17 cellular contexts compared by ENCODE assay signal in the genomic region with DNA sequence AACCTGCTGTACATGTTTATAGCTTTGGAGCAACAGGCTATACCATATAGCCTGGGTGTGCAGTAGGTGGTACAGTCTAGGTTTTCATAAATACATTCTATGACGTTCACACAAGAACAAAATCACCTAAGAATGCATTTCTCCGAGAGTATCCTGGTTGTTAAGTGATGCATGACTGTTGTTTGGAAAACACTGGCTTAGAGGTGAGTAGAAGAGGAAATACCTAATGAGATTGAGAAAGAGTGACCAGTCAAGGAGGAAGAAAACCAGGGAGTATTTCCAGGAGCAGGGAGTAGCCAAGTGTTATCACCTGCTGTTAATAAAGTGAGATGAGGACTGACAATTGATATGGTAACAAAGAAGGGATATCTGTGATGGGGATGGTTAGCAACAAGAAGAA. TPM values are rescaled to one million over a fixed set of nuclear protein-coding genes. Genes with fewer than 3 reads are reported as not detected.
DNase-seq lines count a peak whose midpoint lies in the region; ATAC-seq and TF ChIP-seq lines count a peak whose summit lies in the region.
"Had no signal": no experiment of that assay in that cellular context is flagged by ENCODE, and none has a peak within 500 bp of the region (broad histone marks: within the 10 kb centered on the region; RNA-seq: fewer than 3 reads in every experiment).

No MANE protein-coding gene starts in this region.

- H3K36me3 ChIP-seq in lower lobe of right lung (no peaks in the 10 kb centered on the region), body of pancreas (replicated peaks in 1 of 2; ENCODE audit: insufficient read depth in 1 of 2, low read depth in 2 of 2) (no peaks in the 10 kb centered on the region)

- TF ChIP-seq CTCF in CD4-positive, alpha-beta T cell (IDR thresholded peaks at IDR 0.05): no peak
- TF ChIP-seq CTCF in brain (conservative IDR thresholded peaks at IDR 0.05) (no peak), nephron progenitor cell (IDR thresholded peaks at IDR 0.05) (no peak), type B pancreatic cell (conservative IDR thresholded peaks at IDR 0.05) (no peak), lower lobe of right lung (IDR thresholded peaks at IDR 0.05) (no peak), body of pancreas (IDR thresholded peaks at IDR 0.05) (no peak)

- H3K36me3 Mint-ChIP-seq in CD4-positive, alpha-beta T cell (ENCODE audit: low read depth): peaks cover 36% of the 10 kb centered on the region
- H3K36me3 Mint-ChIP-seq in brain (peaks cover 30% of the 10 kb centered on the region), nephron progenitor cell (ENCODE audit: low read depth) (peaks cover 38% of the 10 kb centered on the region), type B pancreatic cell (peaks cover 17% of the 10 kb centered on the region)

- H3K4me3 ChIP-seq in lower lobe of right lung (no peak overlapping the region), body of pancreas (no peak overlapping the region)
- H3K4me3 ChIP-seq: GM23338 had no signal

- CTCF ChIA-PET in CD4-positive, alpha-beta T cell (lab: Charles Lee): no interaction called here

- peaks cover 3% of the 10 kb centered on the region for H3K9me3 Mint-ChIP-seq in CD4-positive, alpha-beta T cell
- H3K9me3 Mint-ChIP-seq in brain (peaks cover 12 to 24% (median 15%) of the 10 kb centered on the region in 5 experiments), nephron progenitor cell (peaks cover 63% of the 10 kb centered on the region), type B pancreatic cell (peaks cover 7% of the 10 kb centered on the region)

- peak overlapping the region; percentile 26 for H3K4me3 Mint-ChIP-seq in CD4-positive, alpha-beta T cell
- peak overlapping the region in 3 of 5 experiments; percentile 11 to 34 (median 13) for H3K4me3 Mint-ChIP-seq in brain
- H3K4me3 Mint-ChIP-seq in nephron progenitor cell: peak overlapping the region; percentile 34
- peak overlapping the region; percentile 25 for H3K4me3 Mint-ChIP-seq in type B pancreatic cell
- H3K4me3 Mint-ChIP-seq: GM23338 had no signal

- H3K4me1 ChIP-seq in lower lobe of right lung (peaks cover 17% of the 10 kb centered on the region), body of pancreas (peaks cover 17% of the 10 kb centered on the region)

- TF ChIP-seq POLR2A in body of pancreas (IDR thresholded peaks at IDR 0.05): no peak

- no peak overlapping the region for H3K27ac Mint-ChIP-seq in CD4-positive, alpha-beta T cell
- H3K27ac Mint-ChIP-seq in brain (no peak overlapping the region), nephron progenitor cell (no peak overlapping the region), type B pancreatic cell (no peak overlapping the region)
- H3K27ac Mint-ChIP-seq: GM23338, IgD-negative memory B cell had no signal

- intact Hi-C loops in CD4-positive, alpha-beta T cell (cut with DNase I, micrococcal nuclease): loop anchor here in 1 of 2 experiments (2.0 kb wide), 1 partner anchor 122 kb away; no protein-coding TSS in a partner anchor
- intact Hi-C loops in lower lobe of right lung (cut with DNase I) (no loop called here), body of pancreas (cut with DNase I) (no loop called here)

- H3K27me3 ChIP-seq in CD4-positive, alpha-beta T cell (ENCODE audit: control insufficient read depth, insufficient read depth, low read length): no peaks in the 10 kb centered on the region
- no peaks in the 10 kb centered on the region for H3K27me3 ChIP-seq in lower lobe of right lung (ENCODE audit: low read depth)
- H3K27me3 ChIP-seq in body of pancreas: no peaks in the 10 kb centered on the region

- no peaks in the 10 kb centered on the region for H3K27me3 Mint-ChIP-seq in CD4-positive, alpha-beta T cell
- H3K27me3 Mint-ChIP-seq in brain (peaks cover 12% of the 10 kb centered on the region), nephron progenitor cell (ENCODE audit: low read depth, poor library complexity) (peaks cover 26% of the 10 kb centered on the region), type B pancreatic cell (peaks cover 9% of the 10 kb centered on the region)
- H3K27me3 Mint-ChIP-seq: CD4-positive, alpha-beta memory T cell; IgD-negative memory B cell had no signal

- POLR2A ChIA-PET in CD4-positive, alpha-beta T cell (lab: Charles Lee): no interaction called here

- no peak for ATAC-seq in CD4-positive, alpha-beta T cell (ENCODE audit: poor library complexity)
- ATAC-seq in HG02642 (IDR thresholded peaks at IDR 0.05; ENCODE audit: poor library complexity, unreplicated experiment) (no peak), lower lobe of right lung (no peak), body of pancreas (no peak)
- ATAC-seq: GM23338, HepG2 had no signal

- peaks cover 29% of the 10 kb centered on the region for H3K4me1 Mint-ChIP-seq in CD4-positive, alpha-beta T cell (ENCODE audit: low read depth)
- peaks cover 35% of the 10 kb centered on the region for H3K4me1 Mint-ChIP-seq in brain
- H3K4me1 Mint-ChIP-seq in nephron progenitor cell: peaks cover 31% of the 10 kb centered on the region
- H3K4me1 Mint-ChIP-seq in type B pancreatic cell (ENCODE audit: unreplicated experiment): peaks cover 13% of the 10 kb centered on the region

- 80 to 87% methylated on average over 2 of the region's 2 CpGs for WGBS in body of pancreas, 2 donors

- H3K27ac ChIP-seq in CD4-positive, alpha-beta T cell (ENCODE audit: low read depth, low read length): no peak overlapping the region
- H3K27ac ChIP-seq in lower lobe of right lung: no peak overlapping the region
- no peak overlapping the region for H3K27ac ChIP-seq in body of pancreas
- H3K27ac ChIP-seq: C4-2B had no signal

- no peak for DNase-seq in CD4-positive, alpha-beta T cell
- DNase-seq in nephron progenitor cell: no peak
- no peak for DNase-seq in type B pancreatic cell (ENCODE audit: extremely low spot score, unreplicated experiment)
- DNase-seq in lower lobe of right lung: no peak
- no peak for DNase-seq in body of pancreas
- DNase-seq: AML-193; CD4-positive, alpha-beta memory T cell; DMS153; DMS79; GDM1; HCEC 1CT had no signal

- H3K9me3 ChIP-seq in CD4-positive, alpha-beta T cell (ENCODE audit: control insufficient read depth, low read length): no peaks in the 10 kb centered on the region
- H3K9me3 ChIP-seq in lower lobe of right lung: peaks cover 3% of the 10 kb centered on the region
- H3K9me3 ChIP-seq in body of pancreas: no peaks in the 10 kb centered on the region

RNA-seq across cellular contexts. Expression of a gene that starts 2.9 kb away (rescaled TPM):
- 1 to 10 TPM in 1 of 2 experiments, under 1 TPM in 1; 0.82 to 1.1 TPM for total RNA-seq in CD4-positive, alpha-beta T cell
- 2.1 TPM for polyA plus RNA-seq in brain (ENCODE audit: insufficient read depth, low read depth, low replicate concordance)
- total RNA-seq in type B pancreatic cell (ENCODE audit: low replicate concordance) (7.2 and 14.0 TPM in 2 replicates), lower lobe of right lung (3.9 TPM), body of pancreas (1 to 10 TPM; 3.6 to 4.2 TPM)
- total RNA-seq: HepG2 had no signal
- polyA plus RNA-seq: HepG2 had no signal

RNA-seq across cellular contexts. Expression of a gene that starts 38.8 kb away (rescaled TPM):
- total RNA-seq in CD4-positive, alpha-beta T cell: under 1 TPM in 1 of 2 experiments, not detected in 1; 0.53 TPM
- polyA plus RNA-seq in brain (ENCODE audit: insufficient read depth, low read depth, low replicate concordance): 2.8 TPM
- total RNA-seq in type B pancreatic cell (ENCODE audit: low replicate concordance) (4.2 and 6.2 TPM in 2 replicates), lower lobe of right lung (4.1 TPM), body of pancreas (1 to 10 TPM in 1 of 2 donors, under 1 TPM in 1; 0.99 to 2.3 TPM)

RNA-seq across cellular contexts. Expression of a gene that starts 44.7 kb away (rescaled TPM):
- 1 to 10 TPM; 4.7 to 6.3 TPM for total RNA-seq in CD4-positive, alpha-beta T cell
- 7.5 TPM for polyA plus RNA-seq in brain (ENCODE audit: insufficient read depth, low read depth, low replicate concordance)
- total RNA-seq in type B pancreatic cell (ENCODE audit: low replicate concordance): 21.1 and 26.1 TPM in 2 replicates
- total RNA-seq in lower lobe of right lung: 19.9 TPM
- 10 to 100 TPM; 11.2 to 13.8 TPM for total RNA-seq in body of pancreas
